Comparison of ENCODE assay signal across 8 cellular contexts in genomic region chr20:62407221-62407992, GRCh38. TPM values are rescaled to one million over a fixed set of nuclear protein-coding genes. Genes with fewer than 3 reads are reported as not detected.
DNase-seq lines count a peak whose midpoint lies in the region; ATAC-seq and TF ChIP-seq lines count a peak whose summit lies in the region.

A gene with protein sequence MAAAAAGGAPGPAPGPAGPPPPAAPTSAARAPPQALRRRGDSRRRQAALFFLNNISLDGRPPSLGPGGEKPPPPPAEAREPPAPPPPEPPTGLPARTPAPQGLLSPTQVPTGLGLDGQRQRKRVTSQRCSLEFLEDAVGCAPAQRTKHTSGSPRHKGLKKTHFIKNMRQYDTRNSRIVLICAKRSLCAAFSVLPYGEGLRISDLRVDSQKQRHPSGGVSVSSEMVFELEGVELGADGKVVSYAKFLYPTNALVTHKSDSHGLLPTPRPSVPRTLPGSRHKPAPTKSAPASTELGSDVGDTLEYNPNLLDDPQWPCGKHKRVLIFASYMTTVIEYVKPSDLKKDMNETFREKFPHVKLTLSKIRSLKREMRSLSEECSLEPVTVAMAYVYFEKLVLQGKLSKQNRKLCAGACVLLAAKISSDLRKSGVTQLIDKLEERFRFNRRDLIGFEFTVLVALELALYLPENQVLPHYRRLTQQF (minus strand): TSS chr20:62407285. CDS start chr20:62407276, 9 bp downstream.

- no peaks in the 10 kb centered on the region for H3K27me3 ChIP-seq in RWPE2 (ENCODE audit: insufficient read depth, poor library complexity, severe bottlenecking)

- H3K27ac ChIP-seq in RWPE2 (ENCODE audit: poor library complexity, severe bottlenecking): peak within 1 kb of the TSS; percentile 49

- H3K36me3 ChIP-seq in RWPE2 (ENCODE audit: low read depth): no peaks in the 10 kb centered on the region

- no peaks in the 10 kb centered on the region for H3K9me3 ChIP-seq in RWPE2 (ENCODE audit: severe bottlenecking)

- H3K4me3 ChIP-seq in LNCaP clone FGC (ENCODE audit: low read depth, low read length): peak within 1 kb of the TSS; percentile 81
- peak within 1 kb of the TSS; percentile 97 for H3K4me3 ChIP-seq in RWPE2 (ENCODE audit: severe bottlenecking)
- H3K4me3 ChIP-seq in fibroblast of pulmonary artery (replicated peaks; ENCODE audit: low read depth, low read length): peak within 1 kb of the TSS; percentile 60

- DNase-seq in ELR (ENCODE audit: low read depth): peak; percentile 97
- peak; percentile 91 for DNase-seq in H4 (ENCODE audit: low spot score)
- DNase-seq in LNCaP clone FGC (ENCODE audit: low read depth): peak; percentile 82
- DNase-seq in RWPE2 (ENCODE audit: low spot score): peak; percentile 89
- peak; percentile 90 for DNase-seq in activated T-helper 2 cell treated with anti-CD3 and anti-CD28 coated beads, Interferon-gamma antibody, Interleukin-2, Interleukin-4, amounts not matched to agents 10 μg/mL and 5 μg/mL and 100 μg/mL, durations not matched to agents 14 hours and 24 hours and 36 hours (ENCODE audit: low spot score)
- peak; percentile 94 for DNase-seq in fibroblast of pulmonary artery (ENCODE audit: low read depth)
- peak; percentile 89 for DNase-seq in stimulated activated naive CD4-positive, alpha-beta T cell treated with Interleukin-2 at 50 U/mL for 16 hours (lab: John Stamatoyannopoulos, UW)

- intact Hi-C loops in activated T-helper 2 cell treated with anti-CD3 and anti-CD28 coated beads, Interferon-gamma antibody, Interleukin-2, Interleukin-4, amounts not matched to agents 10 μg/mL and 5 μg/mL and 100 μg/mL, durations not matched to agents 14 hours and 24 hours and 36 hours (cut with micrococcal nuclease): loop anchor here (5.0 to 10.0 kb wide), 2 partner anchors 207 to 385 kb away; no protein-coding TSS in a partner anchor

- peaks cover 19% of the 10 kb centered on the region for H3K4me1 Mint-ChIP-seq in activated T-helper 2 cell treated with anti-CD3 and anti-CD28 coated beads, Interferon-gamma antibody, Interleukin-2, Interleukin-4, amounts not matched to agents 10 μg/mL and 5 μg/mL and 100 μg/mL, durations not matched to agents 14 hours and 24 hours and 36 hours (ENCODE audit: low read depth)
- H3K4me1 Mint-ChIP-seq in nephron: peaks cover 11% of the 10 kb centered on the region

- peak within 1 kb of the TSS; percentile 84 for H3K27ac Mint-ChIP-seq in activated T-helper 2 cell treated with anti-CD3 and anti-CD28 coated beads, Interferon-gamma antibody, Interleukin-2, Interleukin-4, amounts not matched to agents 10 μg/mL and 5 μg/mL and 100 μg/mL, durations not matched to agents 14 hours and 24 hours and 36 hours
- no peak within 1 kb of the TSS for H3K27ac Mint-ChIP-seq in nephron

- H3K4me3 Mint-ChIP-seq in activated T-helper 2 cell treated with anti-CD3 and anti-CD28 coated beads, Interferon-gamma antibody, Interleukin-2, Interleukin-4, amounts not matched to agents 10 μg/mL and 5 μg/mL and 100 μg/mL, durations not matched to agents 14 hours and 24 hours and 36 hours (ENCODE audit: low read depth): peak within 1 kb of the TSS; percentile 81
- H3K4me3 Mint-ChIP-seq in nephron: peak within 1 kb of the TSS; percentile 76 to 84 (median 83)

- peaks cover 3% of the 10 kb centered on the region for H3K36me3 Mint-ChIP-seq in activated T-helper 2 cell treated with anti-CD3 and anti-CD28 coated beads, Interferon-gamma antibody, Interleukin-2, Interleukin-4, amounts not matched to agents 10 μg/mL and 5 μg/mL and 100 μg/mL, durations not matched to agents 14 hours and 24 hours and 36 hours (ENCODE audit: low read depth)
- H3K36me3 Mint-ChIP-seq in nephron (ENCODE audit: low read depth): no peaks in the 10 kb centered on the region

- TF ChIP-seq CTCF in LNCaP clone FGC (IDR thresholded peaks at IDR 0.05; ENCODE audit: control insufficient read depth, extremely low read depth, insufficient read depth) (0 out of 2 replicates have a peak, but pooled peaks have one; percentile 3), RWPE2 (IDR thresholded peaks at IDR 0.05; ENCODE audit: poor library complexity, severe bottlenecking) (peak; percentile 41), fibroblast of pulmonary artery (IDR thresholded peaks at IDR 0.05; ENCODE audit: low read length, missing control alignments) (no peak), nephron (IDR thresholded peaks at IDR 0.05; ENCODE audit: unreplicated experiment in 3 of 3) (no peak)

- H3K9me3 Mint-ChIP-seq in activated T-helper 2 cell treated with anti-CD3 and anti-CD28 coated beads, Interferon-gamma antibody, Interleukin-2, Interleukin-4, amounts not matched to agents 10 μg/mL and 5 μg/mL and 100 μg/mL, durations not matched to agents 14 hours and 24 hours and 36 hours: no peaks in the 10 kb centered on the region
- H3K9me3 Mint-ChIP-seq in nephron: no peaks in the 10 kb centered on the region

- H3K4me1 ChIP-seq in RWPE2 (ENCODE audit: insufficient read depth, poor library complexity, severe bottlenecking): no peaks in the 10 kb centered on the region

- H3K27me3 Mint-ChIP-seq in activated T-helper 2 cell treated with anti-CD3 and anti-CD28 coated beads, Interferon-gamma antibody, Interleukin-2, Interleukin-4, amounts not matched to agents 10 μg/mL and 5 μg/mL and 100 μg/mL, durations not matched to agents 14 hours and 24 hours and 36 hours (ENCODE audit: low read depth): no peaks in the 10 kb centered on the region
- peaks cover 10% of the 10 kb centered on the region for H3K27me3 Mint-ChIP-seq in nephron (ENCODE audit: low read depth)

- ATAC-seq in RWPE2 (ENCODE audit: low read depth): peak; percentile 84

RNA-seq across cellular contexts. Expression of the gene that starts here (rescaled TPM):
- 2.4 and 4.8 TPM in 2 replicates for total RNA-seq in H4 (2014; rRNA removed; shearing (Covaris generic))
- 12.5 and 12.6 TPM in 2 replicates for total RNA-seq in activated T-helper 2 cell treated with anti-CD3 and anti-CD28 coated beads, Interferon-gamma antibody, Interleukin-2, Interleukin-4, amounts not matched to agents 10 μg/mL and 5 μg/mL and 100 μg/mL, durations not matched to agents 14 hours and 24 hours and 36 hours

Comparison
In these comparisons a context has a peak if more than half of its experiments do, and no peak if none do; other contexts are left out.
1. Peak in every context shown above with its lines: DNase-seq, ATAC-seq, H3K4me3 ChIP-seq and H3K27ac ChIP-seq.
2. CTCF ChIP-seq: peak in LNCaP clone FGC (single experiment) and RWPE2 (single experiment); none in fibroblast of pulmonary artery (single experiment) and nephron (0 of 3).